9 cellular contexts compared by ENCODE assay signal in the genomic region with DNA sequence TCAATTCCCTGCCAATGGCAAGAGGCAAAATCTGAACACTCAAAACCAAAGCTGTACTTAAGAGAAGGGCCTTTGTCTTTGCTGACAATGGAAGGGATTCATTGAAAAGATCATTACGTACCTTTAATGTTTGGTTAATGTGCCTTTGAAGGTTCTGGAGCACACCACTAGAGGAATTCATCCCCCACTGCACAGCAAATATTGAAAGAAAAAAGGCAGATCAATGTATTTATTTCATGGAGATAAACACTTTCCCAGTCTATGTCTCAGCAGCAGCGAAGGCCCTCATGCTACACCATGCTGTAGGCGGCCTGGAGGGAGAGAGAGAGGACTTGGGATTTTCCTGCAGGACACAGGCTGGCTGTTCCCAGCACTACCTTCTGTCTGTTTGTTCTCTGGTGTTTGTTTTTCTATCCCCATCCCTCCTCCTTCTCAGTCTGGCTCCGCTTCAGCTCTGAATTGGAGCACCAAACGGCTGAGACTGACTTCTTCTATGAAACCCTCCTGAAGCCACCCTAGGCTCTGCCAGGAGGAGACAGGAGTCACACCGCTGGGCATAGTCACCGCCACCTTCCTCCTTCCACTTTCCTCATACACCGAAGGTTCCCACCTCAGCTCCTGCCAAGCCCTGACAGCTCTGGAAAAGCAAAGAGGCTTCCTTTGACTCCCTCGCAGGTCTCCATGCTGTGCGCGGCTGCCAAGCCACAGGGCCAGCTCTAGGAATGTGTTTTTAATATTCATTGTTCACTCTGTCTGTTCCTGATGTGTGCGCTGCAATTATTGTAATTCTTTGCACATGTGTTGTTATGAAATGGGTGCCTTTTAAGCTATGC.
DNase-seq lines count a peak whose midpoint lies in the region; ATAC-seq and TF ChIP-seq lines count a peak whose summit lies in the region.
"Had no signal": no experiment of that assay in that cellular context is flagged by ENCODE, and none has a peak within 500 bp of the region (broad histone marks: within the 10 kb centered on the region; RNA-seq: fewer than 3 reads in every experiment).

No MANE protein-coding gene starts in this region.

- TF ChIP-seq CTCF in type B pancreatic cell (conservative IDR thresholded peaks at IDR 0.05) = no peak

- TF ChIP-seq POLR2A in erythroblast (IDR thresholded peaks at IDR 0.05; ENCODE audit: low read length) = no peak

- H3K27ac Mint-ChIP-seq in type B pancreatic cell = peak overlapping the region; percentile 64

- peak; percentile 76 for ATAC-seq in SK-N-SH treated with all-trans-retinoic acid at 6 μM for 48 hours
- ATAC-seq: activated T-cell treated with anti-CD3 and anti-CD28 coated beads, Interleukin-2, amount 50 U/mL, for 4 hours had no signal

- peaks cover 8% of the 10 kb centered on the region for H3K9me3 Mint-ChIP-seq in type B pancreatic cell

- H3K4me1 Mint-ChIP-seq in type B pancreatic cell (ENCODE audit: unreplicated experiment) = peaks cover 34% of the 10 kb centered on the region

- no peaks in the 10 kb centered on the region for H3K36me3 Mint-ChIP-seq in type B pancreatic cell

- no peaks in the 10 kb centered on the region for H3K27me3 Mint-ChIP-seq in type B pancreatic cell

- peak overlapping the region; percentile 17 for H3K4me3 Mint-ChIP-seq in type B pancreatic cell
- H3K4me3 Mint-ChIP-seq: activated T-cell treated with anti-CD3 and anti-CD28 coated beads, Interleukin-2, amount 50 U/mL, for 4 hours had no signal

- DNase-seq in DMS 273 (lab: John Stamatoyannopoulos, UW; ENCODE audit: unreplicated experiment) = peak; percentile 52
- DNase-seq in DMS 273 treated with DMSO at 0.1 percent for 48 hours (lab: John Stamatoyannopoulos, UW) = no peak
- DNase-seq in left kidney (ENCODE audit: low read depth, low spot score) = peak; percentile 15
- no peak for DNase-seq in type B pancreatic cell (ENCODE audit: extremely low spot score, unreplicated experiment)
- no peak for DNase-seq in ureter (ENCODE audit: low spot score)
- no peak for DNase-seq in erythroblast (lab: John Stamatoyannopoulos, UW)
- DNase-seq in glomerular visceral epithelial cell (ENCODE audit: extremely low spot score) = no peak
- DNase-seq: activated T-cell treated with anti-CD3 and anti-CD28 coated beads, Interleukin-2, amount 50 U/mL, for 4 hours had no signal

TF ChIP-seq in SK-N-SH treated with all-trans-retinoic acid at 6 μM for 48 hours, 23 proteins besides CTCF, POLR2A, EP300 and RAD21:
- TF ChIP-seq ARNTL (CRISPR knock-in tag; IDR thresholded peaks at IDR 0.05; ENCODE audit: borderline replicate concordance, low read depth) (0 out of 2 replicates have a peak, but pooled peaks have one; percentile 27), TCF4 (CRISPR knock-in tag; IDR thresholded peaks at IDR 0.05; ENCODE audit: borderline replicate concordance) (peak; percentile 79), ZFP30 (CRISPR knock-in tag; IDR thresholded peaks at IDR 0.05) (no peak), GLIS3 (CRISPR knock-in tag; IDR thresholded peaks at IDR 0.05) (no peak), ZNF565 (CRISPR knock-in tag; conservative IDR thresholded peaks at IDR 0.05; ENCODE audit: low read depth) (0 out of 2 replicates have a peak, but pooled peaks have one; percentile 14), ZNF70 (CRISPR knock-in tag; IDR thresholded peaks at IDR 0.05) (no peak)
- TF ChIP-seq, protein P1, sequence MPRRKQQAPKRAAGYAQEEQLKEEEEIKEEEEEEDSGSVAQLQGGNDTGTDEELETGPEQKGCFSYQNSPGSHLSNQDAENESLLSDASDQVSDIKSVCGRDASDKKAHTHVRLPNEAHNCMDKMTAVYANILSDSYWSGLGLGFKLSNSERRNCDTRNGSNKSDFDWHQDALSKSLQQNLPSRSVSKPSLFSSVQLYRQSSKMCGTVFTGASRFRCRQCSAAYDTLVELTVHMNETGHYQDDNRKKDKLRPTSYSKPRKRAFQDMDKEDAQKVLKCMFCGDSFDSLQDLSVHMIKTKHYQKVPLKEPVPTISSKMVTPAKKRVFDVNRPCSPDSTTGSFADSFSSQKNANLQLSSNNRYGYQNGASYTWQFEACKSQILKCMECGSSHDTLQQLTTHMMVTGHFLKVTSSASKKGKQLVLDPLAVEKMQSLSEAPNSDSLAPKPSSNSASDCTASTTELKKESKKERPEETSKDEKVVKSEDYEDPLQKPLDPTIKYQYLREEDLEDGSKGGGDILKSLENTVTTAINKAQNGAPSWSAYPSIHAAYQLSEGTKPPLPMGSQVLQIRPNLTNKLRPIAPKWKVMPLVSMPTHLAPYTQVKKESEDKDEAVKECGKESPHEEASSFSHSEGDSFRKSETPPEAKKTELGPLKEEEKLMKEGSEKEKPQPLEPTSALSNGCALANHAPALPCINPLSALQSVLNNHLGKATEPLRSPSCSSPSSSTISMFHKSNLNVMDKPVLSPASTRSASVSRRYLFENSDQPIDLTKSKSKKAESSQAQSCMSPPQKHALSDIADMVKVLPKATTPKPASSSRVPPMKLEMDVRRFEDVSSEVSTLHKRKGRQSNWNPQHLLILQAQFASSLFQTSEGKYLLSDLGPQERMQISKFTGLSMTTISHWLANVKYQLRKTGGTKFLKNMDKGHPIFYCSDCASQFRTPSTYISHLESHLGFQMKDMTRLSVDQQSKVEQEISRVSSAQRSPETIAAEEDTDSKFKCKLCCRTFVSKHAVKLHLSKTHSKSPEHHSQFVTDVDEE (CRISPR knock-in tag; IDR thresholded peaks at IDR 0.05) = peak; percentile 24; the same call in 1 of the 2 replicates
TF ChIP-seq in SK-N-SH treated with all-trans-retinoic acid at 6 μM for 48 hours: peak in this region for 4.

Comparison
In these comparisons a context has a peak if more than half of its experiments do, and no peak if none do; other contexts are left out.
1. DNase-seq: peak in DMS 273 (single experiment) and left kidney (single experiment); none in DMS 273 treated with DMSO at 0.1 percent for 48 hours (single experiment), type B pancreatic cell (single experiment), ureter (single experiment), erythroblast (0 of 2) and glomerular visceral epithelial cell (single experiment).